15 cellular contexts compared by ENCODE assay signal in genomic region chr1:72051538-72051937, GRCh38.
A peak's percentile ranks its signal among the peaks of the same experiment; 100 is the strongest.
DNase-seq lines count a peak whose midpoint lies in the region; FAIRE-seq and TF ChIP-seq lines count a peak whose summit lies in the region.
"Had no signal": no experiment of that assay in that cellular context is flagged by ENCODE, and none has a peak within 500 bp of the region (broad histone marks: within the 10 kb centered on the region; RNA-seq: fewer than 3 reads in every experiment).

No MANE protein-coding gene starts in this region.

- H3K4me1 ChIP-seq in hepatocyte (ENCODE audit: insufficient read depth) (no peaks in the 10 kb centered on the region), smooth muscle cell (ENCODE audit: low read depth) (no peaks in the 10 kb centered on the region)
- H3K4me1 ChIP-seq: Caco-2 had no signal

- no peak overlapping the region for H3K9ac ChIP-seq in smooth muscle cell (ENCODE audit: low read depth)

- H3K27ac ChIP-seq in hepatocyte (no peak overlapping the region), smooth muscle cell (ENCODE audit: low read depth) (no peak overlapping the region)

- no peaks in the 10 kb centered on the region for H3K9me2 ChIP-seq in hepatocyte (replicated peaks; ENCODE audit: insufficient read depth)

- H3K36me3 ChIP-seq in hepatocyte (replicated peaks; ENCODE audit: insufficient read depth, low read depth) (no peaks in the 10 kb centered on the region), smooth muscle cell (ENCODE audit: low read depth) (no peaks in the 10 kb centered on the region)

- FAIRE-seq in HTR-8/SVneo (lab: Jason Lieb, UNC), result no peak
- FAIRE-seq: GM18507 had no signal

- no peaks in the 10 kb centered on the region for H3K9me3 ChIP-seq in hepatocyte (ENCODE audit: low read depth)
- H3K9me3 ChIP-seq in smooth muscle cell (replicated peaks; ENCODE audit: low read depth), result no peaks in the 10 kb centered on the region
- H3K9me3 ChIP-seq: Caco-2 had no signal

- H3K27me3 ChIP-seq in hepatocyte (no peaks in the 10 kb centered on the region), smooth muscle cell (ENCODE audit: low read depth) (no peaks in the 10 kb centered on the region)

- H3K4me3 ChIP-seq in AG10803 (ENCODE audit: low read length) (no peak overlapping the region), astrocyte of the spinal cord (ENCODE audit: low read depth, low read length) (no peak overlapping the region), hepatocyte (no peak overlapping the region), smooth muscle cell (no peak overlapping the region)

- H3K79me2 ChIP-seq in hepatocyte, result no peaks in the 10 kb centered on the region
- H3K79me2 ChIP-seq in smooth muscle cell (ENCODE audit: low read depth), result no peaks in the 10 kb centered on the region

- DNase-seq in AG10803 (ENCODE audit: low read depth), result peak; percentile 4
- peak; percentile 43 for DNase-seq in HT1080 (ENCODE audit: low read depth)
- DNase-seq in astrocyte of the spinal cord (ENCODE audit: low read depth, low spot score), result peak; percentile 27
- peak; percentile 4 for DNase-seq in hepatocyte (ENCODE audit: low spot score)
- DNase-seq in HTR-8/SVneo (ENCODE audit: insufficient read length, low spot score), result no peak
- no peak for DNase-seq in smooth muscle cell (lab: John Stamatoyannopoulos, UW; ENCODE audit: unreplicated experiment)
- DNase-seq in stimulated activated CD4-positive, alpha-beta T cell treated with anti-CD3 and anti-CD28 coated beads, Interleukin-2, amount 100 ng/mL, for 48 hours, result no peak
- DNase-seq in iPS-NIHi7 (ENCODE audit: extremely low spot score), result no peak
- DNase-seq: AML-193, Caco-2, NCI-H1105, NCI-H187, NCI-H82, SIG-M5 had no signal

- no peaks in the 10 kb centered on the region for H3F3A ChIP-seq in smooth muscle cell (ENCODE audit: low read depth)

- H3K4me2 ChIP-seq in hepatocyte, result no peak overlapping the region
- no peak overlapping the region for H3K4me2 ChIP-seq in smooth muscle cell

- WGBS in hepatocyte (ENCODE audit: low lambda C conversion rate, missing lambda C conversion rate), result 59% methylated on average over 2 of the region's 2 CpGs
- WGBS in smooth muscle cell (ENCODE audit: low lambda C conversion rate), result 60% methylated on average over 2 of the region's 2 CpGs

- TF ChIP-seq CTCF in AG10803 (conservative IDR thresholded peaks at IDR 0.05; ENCODE audit: low read length), result no peak
- TF ChIP-seq CTCF in astrocyte of the spinal cord (IDR thresholded peaks at IDR 0.05; ENCODE audit: low read depth, low read length), result no peak
- TF ChIP-seq CTCF in hepatocyte (IDR thresholded peaks at IDR 0.05; ENCODE audit: poor library complexity), result no peak
- TF ChIP-seq CTCF in smooth muscle cell (IDR thresholded peaks at IDR 0.05; ENCODE audit: borderline replicate concordance, insufficient read depth, poor library complexity, severe bottlenecking), result no peak

- in situ Hi-C loops in astrocyte of the spinal cord (cut with HindIII; ENCODE audit: low sequenced_read_pairs), result no loop called here

- H2AFZ ChIP-seq in hepatocyte (no peak overlapping the region), smooth muscle cell (ENCODE audit: low read depth) (no peak overlapping the region)

- H4K20me1 ChIP-seq in hepatocyte (ENCODE audit: insufficient read depth, poor library complexity, severe bottlenecking) (no peaks in the 10 kb centered on the region), smooth muscle cell (ENCODE audit: low read depth) (no peaks in the 10 kb centered on the region)

Comparison
In these comparisons a context has a peak if more than half of its experiments do, and no peak if none do; other contexts are left out.
1. DNase-seq: peak in AG10803 (single experiment), HT1080 (single experiment), astrocyte of the spinal cord (single experiment) and hepatocyte (single experiment); none in HTR-8/SVneo (single experiment), smooth muscle cell (single experiment), stimulated activated CD4-positive, alpha-beta T cell treated with anti-CD3 and anti-CD28 coated beads, Interleukin-2, amount 100 ng/mL, for 48 hours (0 of 2) and iPS-NIHi7 (single experiment).